1 cellular context compared by ENCODE assay signal in the genomic region with DNA sequence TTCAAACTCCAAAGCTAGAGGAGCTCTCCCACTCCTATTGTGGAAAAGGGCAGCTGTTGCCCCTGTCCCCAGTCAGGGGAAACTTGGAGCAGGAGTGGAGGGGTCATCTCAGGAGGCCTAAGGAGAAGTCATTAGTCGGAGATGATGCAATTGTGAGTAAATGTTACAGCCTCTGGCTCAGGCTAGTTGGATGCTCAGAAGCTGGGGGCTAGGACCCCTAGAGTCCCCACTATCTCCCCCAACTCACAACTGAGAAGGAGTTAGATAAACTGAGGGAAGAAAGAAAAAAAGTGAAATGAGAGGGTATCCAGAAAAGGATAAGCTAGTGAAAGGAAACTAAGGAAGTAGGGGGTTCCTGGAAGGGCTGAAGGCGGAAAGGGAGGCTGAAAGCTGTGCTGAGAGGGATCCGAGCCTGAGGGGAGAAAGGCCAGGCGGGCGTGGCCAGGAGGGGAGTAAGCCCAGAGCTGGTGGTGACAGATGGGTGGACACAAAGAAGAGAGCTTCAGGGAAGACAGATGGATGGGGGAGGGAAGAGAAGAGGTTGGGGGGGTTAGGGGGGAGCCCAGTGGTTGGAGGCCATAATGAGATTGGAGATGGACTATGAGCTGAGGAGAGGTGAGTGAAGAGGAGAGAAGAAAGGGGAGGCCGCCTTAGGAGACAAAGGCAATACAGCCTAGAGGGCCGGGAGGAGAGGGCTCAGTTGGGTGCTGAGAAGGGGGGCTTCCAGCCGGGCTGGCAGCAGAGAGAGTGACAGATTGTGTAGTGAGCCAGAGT.
A peak's percentile ranks its signal among the peaks of the same experiment; 100 is the strongest.
TF ChIP-seq lines count a peak whose summit lies in the region.

No MANE protein-coding gene starts in this region.

TF ChIP-seq in K562, 482 proteins besides CTCF, POLR2A, EP300 and RAD21 (continued from another document and continues in another):
- 0 out of 2 replicates have a peak, but pooled peaks have one; percentile 77 for TF ChIP-seq KLF6 (CRISPR knock-in tag; IDR thresholded peaks at IDR 0.05; ENCODE audit: borderline replicate concordance)
- TF ChIP-seq, protein P1, sequence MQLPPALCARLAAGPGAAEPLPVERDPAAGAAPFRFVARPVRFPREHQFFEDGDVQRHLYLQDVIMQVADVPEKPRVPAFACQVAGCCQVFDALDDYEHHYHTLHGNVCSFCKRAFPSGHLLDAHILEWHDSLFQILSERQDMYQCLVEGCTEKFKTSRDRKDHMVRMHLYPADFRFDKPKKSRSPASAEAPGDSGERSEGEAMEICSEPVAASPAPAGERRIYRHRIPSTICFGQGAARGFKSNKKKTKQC (CRISPR knock-in tag; IDR thresholded peaks at IDR 0.05) = no peak
- peak; percentile 68 for TF ChIP-seq CXXC5 (CRISPR knock-in tag; IDR thresholded peaks at IDR 0.05)
- peak; percentile 83 for TF ChIP-seq NBN (IDR thresholded peaks at IDR 0.05; ENCODE audit: low read depth)
- TF ChIP-seq, protein P2, sequence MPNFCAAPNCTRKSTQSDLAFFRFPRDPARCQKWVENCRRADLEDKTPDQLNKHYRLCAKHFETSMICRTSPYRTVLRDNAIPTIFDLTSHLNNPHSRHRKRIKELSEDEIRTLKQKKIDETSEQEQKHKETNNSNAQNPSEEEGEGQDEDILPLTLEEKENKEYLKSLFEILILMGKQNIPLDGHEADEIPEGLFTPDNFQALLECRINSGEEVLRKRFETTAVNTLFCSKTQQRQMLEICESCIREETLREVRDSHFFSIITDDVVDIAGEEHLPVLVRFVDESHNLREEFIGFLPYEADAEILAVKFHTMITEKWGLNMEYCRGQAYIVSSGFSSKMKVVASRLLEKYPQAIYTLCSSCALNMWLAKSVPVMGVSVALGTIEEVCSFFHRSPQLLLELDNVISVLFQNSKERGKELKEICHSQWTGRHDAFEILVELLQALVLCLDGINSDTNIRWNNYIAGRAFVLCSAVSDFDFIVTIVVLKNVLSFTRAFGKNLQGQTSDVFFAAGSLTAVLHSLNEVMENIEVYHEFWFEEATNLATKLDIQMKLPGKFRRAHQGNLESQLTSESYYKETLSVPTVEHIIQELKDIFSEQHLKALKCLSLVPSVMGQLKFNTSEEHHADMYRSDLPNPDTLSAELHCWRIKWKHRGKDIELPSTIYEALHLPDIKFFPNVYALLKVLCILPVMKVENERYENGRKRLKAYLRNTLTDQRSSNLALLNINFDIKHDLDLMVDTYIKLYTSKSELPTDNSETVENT (CRISPR knock-in tag; IDR thresholded peaks at IDR 0.05) = no peak
- TF ChIP-seq FOXA1 (IDR thresholded peaks at IDR 0.05; ENCODE audit: borderline replicate concordance) = no peak
- peak; percentile 85 for TF ChIP-seq POLR2H (tag; IDR thresholded peaks at IDR 0.05; ENCODE audit: low read depth)
- TF ChIP-seq NR2C2 (CRISPR knock-in tag; IDR thresholded peaks at IDR 0.05) = no peak
- TF ChIP-seq NR2C2 (tag; IDR thresholded peaks at IDR 0.05) = peak; percentile 91
- TF ChIP-seq ZKSCAN8 (CRISPR knock-in tag; IDR thresholded peaks at IDR 0.05) = 0 out of 2 replicates have a peak, but pooled peaks have one; percentile 3
- TF ChIP-seq ZNF23 (CRISPR knock-in tag; IDR thresholded peaks at IDR 0.05) = no peak
- TF ChIP-seq, protein P3, sequence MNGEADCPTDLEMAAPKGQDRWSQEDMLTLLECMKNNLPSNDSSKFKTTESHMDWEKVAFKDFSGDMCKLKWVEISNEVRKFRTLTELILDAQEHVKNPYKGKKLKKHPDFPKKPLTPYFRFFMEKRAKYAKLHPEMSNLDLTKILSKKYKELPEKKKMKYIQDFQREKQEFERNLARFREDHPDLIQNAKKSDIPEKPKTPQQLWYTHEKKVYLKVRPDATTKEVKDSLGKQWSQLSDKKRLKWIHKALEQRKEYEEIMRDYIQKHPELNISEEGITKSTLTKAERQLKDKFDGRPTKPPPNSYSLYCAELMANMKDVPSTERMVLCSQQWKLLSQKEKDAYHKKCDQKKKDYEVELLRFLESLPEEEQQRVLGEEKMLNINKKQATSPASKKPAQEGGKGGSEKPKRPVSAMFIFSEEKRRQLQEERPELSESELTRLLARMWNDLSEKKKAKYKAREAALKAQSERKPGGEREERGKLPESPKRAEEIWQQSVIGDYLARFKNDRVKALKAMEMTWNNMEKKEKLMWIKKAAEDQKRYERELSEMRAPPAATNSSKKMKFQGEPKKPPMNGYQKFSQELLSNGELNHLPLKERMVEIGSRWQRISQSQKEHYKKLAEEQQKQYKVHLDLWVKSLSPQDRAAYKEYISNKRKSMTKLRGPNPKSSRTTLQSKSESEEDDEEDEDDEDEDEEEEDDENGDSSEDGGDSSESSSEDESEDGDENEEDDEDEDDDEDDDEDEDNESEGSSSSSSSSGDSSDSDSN (IDR thresholded peaks at IDR 0.05; ENCODE audit: borderline replicate concordance in 1 of 2, low read depth in 2 of 2, low read length in 2 of 2) = 0 out of 4 replicates have a peak, but pooled peaks of 1 of the 2 experiments have one; percentile 59
- TF ChIP-seq, protein P4, sequence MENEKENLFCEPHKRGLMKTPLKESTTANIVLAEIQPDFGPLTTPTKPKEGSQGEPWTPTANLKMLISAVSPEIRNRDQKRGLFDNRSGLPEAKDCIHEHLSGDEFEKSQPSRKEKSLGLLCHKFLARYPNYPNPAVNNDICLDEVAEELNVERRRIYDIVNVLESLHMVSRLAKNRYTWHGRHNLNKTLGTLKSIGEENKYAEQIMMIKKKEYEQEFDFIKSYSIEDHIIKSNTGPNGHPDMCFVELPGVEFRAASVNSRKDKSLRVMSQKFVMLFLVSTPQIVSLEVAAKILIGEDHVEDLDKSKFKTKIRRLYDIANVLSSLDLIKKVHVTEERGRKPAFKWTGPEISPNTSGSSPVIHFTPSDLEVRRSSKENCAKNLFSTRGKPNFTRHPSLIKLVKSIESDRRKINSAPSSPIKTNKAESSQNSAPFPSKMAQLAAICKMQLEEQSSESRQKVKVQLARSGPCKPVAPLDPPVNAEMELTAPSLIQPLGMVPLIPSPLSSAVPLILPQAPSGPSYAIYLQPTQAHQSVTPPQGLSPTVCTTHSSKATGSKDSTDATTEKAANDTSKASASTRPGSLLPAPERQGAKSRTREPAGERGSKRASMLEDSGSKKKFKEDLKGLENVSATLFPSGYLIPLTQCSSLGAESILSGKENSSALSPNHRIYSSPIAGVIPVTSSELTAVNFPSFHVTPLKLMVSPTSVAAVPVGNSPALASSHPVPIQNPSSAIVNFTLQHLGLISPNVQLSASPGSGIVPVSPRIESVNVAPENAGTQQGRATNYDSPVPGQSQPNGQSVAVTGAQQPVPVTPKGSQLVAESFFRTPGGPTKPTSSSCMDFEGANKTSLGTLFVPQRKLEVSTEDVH (IDR thresholded peaks at IDR 0.05; ENCODE audit: low read depth, partially characterized antibody) = peak; percentile 60
- 0 out of 2 replicates have a peak, but pooled peaks have one; percentile 53 for TF ChIP-seq ETV5 (CRISPR knock-in tag; IDR thresholded peaks at IDR 0.05; ENCODE audit: low read depth)
- TF ChIP-seq C11orf30 (IDR thresholded peaks at IDR 0.05; ENCODE audit: low read depth) = no peak
- peak in 1 of 2 experiments; percentile 67; a peak in 2 of 4 replicates for TF ChIP-seq MAZ (CRISPR knock-in tag; conservative IDR thresholded peaks at IDR 0.05 in 1 of 2, IDR thresholded peaks at IDR 0.05 in 1 of 2)
- peak; percentile 69; the same call in 1 of the 2 replicates for TF ChIP-seq ZEB2 (IDR thresholded peaks at IDR 0.05)
- peak; percentile 45; the same call in 1 of the 2 replicates for TF ChIP-seq OTX1 (CRISPR knock-in tag; IDR thresholded peaks at IDR 0.05)
- peak; percentile 62 for TF ChIP-seq POLR2B (IDR thresholded peaks at IDR 0.05; ENCODE audit: low read depth, partially characterized antibody)
- no peak for TF ChIP-seq PHF8 (IDR thresholded peaks at IDR 0.05; ENCODE audit: borderline replicate concordance, low read length)
- TF ChIP-seq, protein P5, sequence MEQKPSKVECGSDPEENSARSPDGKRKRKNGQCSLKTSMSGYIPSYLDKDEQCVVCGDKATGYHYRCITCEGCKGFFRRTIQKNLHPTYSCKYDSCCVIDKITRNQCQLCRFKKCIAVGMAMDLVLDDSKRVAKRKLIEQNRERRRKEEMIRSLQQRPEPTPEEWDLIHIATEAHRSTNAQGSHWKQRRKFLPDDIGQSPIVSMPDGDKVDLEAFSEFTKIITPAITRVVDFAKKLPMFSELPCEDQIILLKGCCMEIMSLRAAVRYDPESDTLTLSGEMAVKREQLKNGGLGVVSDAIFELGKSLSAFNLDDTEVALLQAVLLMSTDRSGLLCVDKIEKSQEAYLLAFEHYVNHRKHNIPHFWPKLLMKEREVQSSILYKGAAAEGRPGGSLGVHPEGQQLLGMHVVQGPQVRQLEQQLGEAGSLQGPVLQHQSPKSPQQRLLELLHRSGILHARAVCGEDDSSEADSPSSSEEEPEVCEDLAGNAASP (IDR thresholded peaks at IDR 0.05) = peak; percentile 79
- peak; percentile 81 for TF ChIP-seq SMAD4 (CRISPR knock-in tag; conservative IDR thresholded peaks at IDR 0.05)
- peak; percentile 63; the same call in 1 of the 2 replicates for TF ChIP-seq IFI16 (CRISPR knock-in tag; IDR thresholded peaks at IDR 0.05)
- TF ChIP-seq, protein P6, sequence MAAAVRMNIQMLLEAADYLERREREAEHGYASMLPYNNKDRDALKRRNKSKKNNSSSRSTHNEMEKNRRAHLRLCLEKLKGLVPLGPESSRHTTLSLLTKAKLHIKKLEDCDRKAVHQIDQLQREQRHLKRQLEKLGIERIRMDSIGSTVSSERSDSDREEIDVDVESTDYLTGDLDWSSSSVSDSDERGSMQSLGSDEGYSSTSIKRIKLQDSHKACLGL (CRISPR knock-in tag; IDR thresholded peaks at IDR 0.05; ENCODE audit: borderline replicate concordance, poor library complexity, severe bottlenecking) = no peak
- peak; percentile 35; the same call in 1 of the 2 replicates for TF ChIP-seq NR2C1 (IDR thresholded peaks at IDR 0.05)
- TF ChIP-seq NR2C1 (tag; IDR thresholded peaks at IDR 0.05) = peak; percentile 64; the same call in 1 of the 2 replicates
- TF ChIP-seq RBM15 (IDR thresholded peaks at IDR 0.05; ENCODE audit: insufficient read depth, low read length) = no peak
- TF ChIP-seq GTF2E2 (tag; IDR thresholded peaks at IDR 0.05) = peak; percentile 75
- peak in 1 of 2 experiments; percentile 82; a peak in 1 of 4 replicates for TF ChIP-seq ARNT (IDR thresholded peaks at IDR 0.05)
- TF ChIP-seq ZNF780A (CRISPR knock-in tag; IDR thresholded peaks at IDR 0.05) = no peak
- TF ChIP-seq ZNF644 (tag; IDR thresholded peaks at IDR 0.05; ENCODE audit: low read depth) = 0 out of 2 replicates have a peak, but pooled peaks have one; percentile 47
- TF ChIP-seq, protein P7, sequence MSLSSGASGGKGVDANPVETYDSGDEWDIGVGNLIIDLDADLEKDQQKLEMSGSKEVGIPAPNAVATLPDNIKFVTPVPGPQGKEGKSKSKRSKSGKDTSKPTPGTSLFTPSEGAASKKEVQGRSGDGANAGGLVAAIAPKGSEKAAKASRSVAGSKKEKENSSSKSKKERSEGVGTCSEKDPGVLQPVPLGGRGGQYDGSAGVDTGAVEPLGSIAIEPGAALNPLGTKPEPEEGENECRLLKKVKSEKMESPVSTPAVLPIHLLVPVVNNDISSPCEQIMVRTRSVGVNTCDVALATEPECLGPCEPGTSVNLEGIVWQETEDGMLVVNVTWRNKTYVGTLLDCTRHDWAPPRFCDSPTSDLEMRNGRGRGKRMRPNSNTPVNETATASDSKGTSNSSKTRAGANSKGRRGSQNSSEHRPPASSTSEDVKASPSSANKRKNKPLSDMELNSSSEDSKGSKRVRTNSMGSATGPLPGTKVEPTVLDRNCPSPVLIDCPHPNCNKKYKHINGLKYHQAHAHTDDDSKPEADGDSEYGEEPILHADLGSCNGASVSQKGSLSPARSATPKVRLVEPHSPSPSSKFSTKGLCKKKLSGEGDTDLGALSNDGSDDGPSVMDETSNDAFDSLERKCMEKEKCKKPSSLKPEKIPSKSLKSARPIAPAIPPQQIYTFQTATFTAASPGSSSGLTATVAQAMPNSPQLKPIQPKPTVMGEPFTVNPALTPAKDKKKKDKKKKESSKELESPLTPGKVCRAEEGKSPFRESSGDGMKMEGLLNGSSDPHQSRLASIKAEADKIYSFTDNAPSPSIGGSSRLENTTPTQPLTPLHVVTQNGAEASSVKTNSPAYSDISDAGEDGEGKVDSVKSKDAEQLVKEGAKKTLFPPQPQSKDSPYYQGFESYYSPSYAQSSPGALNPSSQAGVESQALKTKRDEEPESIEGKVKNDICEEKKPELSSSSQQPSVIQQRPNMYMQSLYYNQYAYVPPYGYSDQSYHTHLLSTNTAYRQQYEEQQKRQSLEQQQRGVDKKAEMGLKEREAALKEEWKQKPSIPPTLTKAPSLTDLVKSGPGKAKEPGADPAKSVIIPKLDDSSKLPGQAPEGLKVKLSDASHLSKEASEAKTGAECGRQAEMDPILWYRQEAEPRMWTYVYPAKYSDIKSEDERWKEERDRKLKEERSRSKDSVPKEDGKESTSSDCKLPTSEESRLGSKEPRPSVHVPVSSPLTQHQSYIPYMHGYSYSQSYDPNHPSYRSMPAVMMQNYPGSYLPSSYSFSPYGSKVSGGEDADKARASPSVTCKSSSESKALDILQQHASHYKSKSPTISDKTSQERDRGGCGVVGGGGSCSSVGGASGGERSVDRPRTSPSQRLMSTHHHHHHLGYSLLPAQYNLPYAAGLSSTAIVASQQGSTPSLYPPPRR (CRISPR knock-in tag; IDR thresholded peaks at IDR 0.05; ENCODE audit: borderline replicate concordance) = no peak
- TF ChIP-seq DPF2 (IDR thresholded peaks at IDR 0.05) = peak; percentile 88
- no peak for TF ChIP-seq NONO (IDR thresholded peaks at IDR 0.05; ENCODE audit: low read depth in 2 of 2, low read length in 1 of 2)
- TF ChIP-seq ZNF696 (CRISPR knock-in tag; conservative IDR thresholded peaks at IDR 0.05) = no peak
- no peak for TF ChIP-seq ZNF77 (CRISPR knock-in tag; IDR thresholded peaks at IDR 0.05)
- no peak for TF ChIP-seq SMAD1 (IDR thresholded peaks at IDR 0.05; ENCODE audit: low read depth, low read length, partially characterized antibody)
